29 cellular contexts compared by ENCODE assay signal in genomic region chr17:9606453-9606852, GRCh38. TPM values are rescaled to one million over a fixed set of nuclear protein-coding genes. Genes with fewer than 3 reads are reported as not detected.
DNase-seq lines count a peak whose midpoint lies in the region; ATAC-seq, FAIRE-seq and TF ChIP-seq lines count a peak whose summit lies in the region.
"Had no signal": no experiment of that assay in that cellular context is flagged by ENCODE, and none has a peak within 500 bp of the region (broad histone marks: within the 10 kb centered on the region; RNA-seq: fewer than 3 reads in every experiment).

No MANE protein-coding gene starts in this region.

- TF ChIP-seq RAD21 in GM12878 (IDR thresholded peaks at IDR 0.05; ENCODE audit: insufficient read depth, low read depth, low read length) (no peak), H1 (IDR thresholded peaks at IDR 0.05 in 1 of 2, conservative IDR thresholded peaks at IDR 0.05 in 1 of 2; ENCODE audit: low read depth in 2 of 2, low read length in 2 of 2) (no peak)

- no peak overlapping the region for H2AK5ac ChIP-seq in H1 (ENCODE audit: low read depth, low read length)

- SMC1A ChIA-PET in GM12878 (lab: Charles Lee; ENCODE audit: uncharacterized antibody, unreplicated experiment), result no interaction called here

- peaks cover 6% of the 10 kb centered on the region for H3K9me3 Mint-ChIP-seq in MCF 10A (ENCODE audit: unreplicated experiment)
- H3K9me3 Mint-ChIP-seq: CD8-positive, alpha-beta memory T cell had no signal

- no peak overlapping the region for H3K23ac ChIP-seq in H1 (ENCODE audit: insufficient read length)

- H3K4me3 Mint-ChIP-seq in MCF 10A (ENCODE audit: unreplicated experiment), result no peak overlapping the region
- H3K4me3 Mint-ChIP-seq: CD14-positive monocyte; CD4-positive, alpha-beta memory T cell; CD4-positive, CD25-positive, alpha-beta regulatory T cell; CD8-positive, alpha-beta memory T cell had no signal

- no peak overlapping the region for H3K4ac ChIP-seq in H1 (replicated peaks; ENCODE audit: insufficient read length, low read depth, low read length)

- no peak overlapping the region for H3K27ac ChIP-seq in HEK293 (ENCODE audit: extremely low read depth, low read depth, low read length)
- H3K27ac ChIP-seq in GM12878 (ENCODE audit: control insufficient read depth, insufficient read depth), result no peak overlapping the region
- no peak overlapping the region for H3K27ac ChIP-seq in H1 (ENCODE audit: low read depth, low read length)
- H3K27ac ChIP-seq: BLaER1 had no signal

- in situ Hi-C loops in GM12878 (cut with MboI), result no loop called here

- no peaks in the 10 kb centered on the region for H3K36me3 Mint-ChIP-seq in MCF 10A (ENCODE audit: insufficient read depth, unreplicated experiment)
- H3K36me3 Mint-ChIP-seq: CD14-positive monocyte; CD4-positive, alpha-beta memory T cell; CD4-positive, CD25-positive, alpha-beta regulatory T cell; CD8-positive, alpha-beta memory T cell had no signal

- H3K56ac ChIP-seq in H1 (replicated peaks; ENCODE audit: insufficient read length, low read depth, low read length), result no peak overlapping the region

- TF ChIP-seq POLR2A in GM12878 (IDR thresholded peaks at IDR 0.05; ENCODE audit: low read depth, low read length), result no peak
- TF ChIP-seq POLR2A in H1 (IDR thresholded peaks at IDR 0.05; ENCODE audit: control extremely low read depth in 1 of 2, low read depth in 2 of 2, low read length in 2 of 2), result no peak

- BruUV-seq in GM12878 (replicated peaks; lab: Mats Ljungman, UMichigan) (no TSS peak), MCF 10A (replicated peaks; lab: Mats Ljungman, UMichigan) (no TSS peak)

- H3K9me3 ChIP-seq in HEK293 (ENCODE audit: control insufficient read depth, insufficient read depth, low read depth, low read length) (no peaks in the 10 kb centered on the region), GM12878 (replicated peaks; ENCODE audit: control insufficient read depth, insufficient read depth, low read length) (no peaks in the 10 kb centered on the region), H1 (ENCODE audit: insufficient read depth in 2 of 2, low read depth in 1 of 2, low read length in 1 of 2) (no peaks in the 10 kb centered on the region)
- H3K9me3 ChIP-seq: BE2C, BLaER1 had no signal

- FAIRE-seq in GM12878 (lab: Jason Lieb, UNC) (no peak), H1 (lab: Jason Lieb, UNC) (no peak)
- FAIRE-seq: A204.1, GM12891, GM19239 had no signal

- no peak overlapping the region for H2BK15ac ChIP-seq in H1 (ENCODE audit: low read length)

- H2BK20ac ChIP-seq in H1 (ENCODE audit: low read length), result no peak overlapping the region

- TF ChIP-seq CTCF in HEK293 (tag by site-specific recombination; IDR thresholded peaks at IDR 0.05) (no peak), GM12878 (IDR thresholded peaks at IDR 0.05 in 2 of 3, conservative IDR thresholded peaks at IDR 0.05 in 1 of 3; ENCODE audit: control insufficient read depth in 2 of 3, extremely low read depth in 1 of 3, insufficient read depth in 1 of 3, low read depth in 3 of 3, low read length in 3 of 3) (no peak), H1 (IDR thresholded peaks at IDR 0.05; ENCODE audit: control extremely low read depth in 1 of 3, insufficient read depth in 1 of 3, low read depth in 1 of 3, low read length in 3 of 3) (no peak), MCF 10A (IDR thresholded peaks at IDR 0.05; ENCODE audit: unreplicated experiment) (no peak)

- CTCF ChIA-PET in HEK293 (lab: Yijun Ruan, JAX) (no interaction called here), GM12878 (lab: Yijun Ruan, JAX) (interaction anchor here (0.6 to 1.3 kb wide), 2 partner anchors 162 to 821 kb away, joined by 3 to 4 read pairs; no protein-coding TSS in a partner anchor), H1 (lab: Charles Lee; ENCODE audit: partially characterized antibody) (no interaction called here), MCF 10A (lab: Yijun Ruan, JAX) (no interaction called here)

- POLR2A ChIA-PET in HEK293 (lab: Yijun Ruan, JAX) (no interaction called here), GM12878 (lab: Charles Lee) (no interaction called here), H1 (lab: Charles Lee; ENCODE audit: partially characterized antibody) (no interaction called here), MCF 10A (lab: Yijun Ruan, JAX) (no interaction called here)

- no peak overlapping the region for H2BK5ac ChIP-seq in H1 (ENCODE audit: low read depth, low read length)

- no peak for ATAC-seq in GM12878

- H3K27me3 Mint-ChIP-seq in MCF 10A (ENCODE audit: insufficient read depth, unreplicated experiment), result no peaks in the 10 kb centered on the region

- WGBS in GM12878 (ENCODE audit: insufficient coverage, insufficient replicate concordance, low lambda C conversion rate, missing lambda C conversion rate), result 31% methylated on average over 6 of the region's 6 CpGs
- WGBS in H1 (ENCODE audit: extremely low coverage in 1 of 2, insufficient coverage in 1 of 2, insufficient read length in 1 of 2, insufficient replicate concordance in 2 of 2, low coverage in 1 of 2, low lambda C conversion rate in 2 of 2, missing lambda C conversion rate in 1 of 2), 2 experiments, result 75% methylated on average over 6 of the region's 6 CpGs; no CpG with 5 or more reads in 1 of the 2 experiments

- no peaks in the 10 kb centered on the region for H3K79me2 ChIP-seq in GM12878 (ENCODE audit: control insufficient read depth, insufficient read depth, low read length)
- H3K79me2 ChIP-seq in H1 (ENCODE audit: control insufficient read depth in 1 of 2, insufficient read depth in 2 of 2, low read length in 2 of 2), result no peaks in the 10 kb centered on the region

- H3K9ac ChIP-seq in GM12878 (ENCODE audit: control insufficient read depth, insufficient read depth, low read length) (no peak overlapping the region), H1 (replicated peaks in 1 of 4; ENCODE audit: extremely low read depth in 1 of 4, low read depth in 3 of 4, low read length in 3 of 4) (no peak overlapping the region)
- H3K9ac ChIP-seq: BLaER1 had no signal

- H3K4me1 Mint-ChIP-seq in MCF 10A (ENCODE audit: insufficient read depth, unreplicated experiment), result no peaks in the 10 kb centered on the region
- H3K4me1 Mint-ChIP-seq: CD14-positive monocyte; CD4-positive, alpha-beta memory T cell; CD4-positive, CD25-positive, alpha-beta regulatory T cell; CD8-positive, alpha-beta memory T cell had no signal

- H4K5ac ChIP-seq in H1 (ENCODE audit: insufficient read length, low read depth, low read length), result no peak overlapping the region

- H3K14ac ChIP-seq in H1 (ENCODE audit: insufficient read length), result peak overlapping the region; percentile 72

- H3K4me3 ChIP-seq in HEK293 (ENCODE audit: low read depth, low read length), result no peak overlapping the region
- no peak overlapping the region for H3K4me3 ChIP-seq in GM12878
- H3K4me3 ChIP-seq in H1 (ENCODE audit: extremely low read depth in 1 of 4, insufficient read depth in 2 of 4, low read depth in 3 of 4, low read length in 4 of 4), result no peak overlapping the region
- H3K4me3 ChIP-seq: BLaER1 had no signal

- H4K20me1 ChIP-seq in GM12878 (ENCODE audit: control insufficient read depth, insufficient read depth) (no peaks in the 10 kb centered on the region), H1 (replicated peaks in 1 of 2; ENCODE audit: control insufficient read depth in 1 of 2, insufficient read depth in 2 of 2, low read length in 2 of 2) (no peaks in the 10 kb centered on the region)
- H4K20me1 ChIP-seq: BLaER1 had no signal

- H3K4me1 ChIP-seq in HEK293 (ENCODE audit: control insufficient read depth, insufficient read depth, low read length) (0 out of 2 replicates have a peak, but pooled peaks cover 4% of the 10 kb centered on the region), GM12878 (ENCODE audit: control insufficient read depth, insufficient read depth, low read length) (no peaks in the 10 kb centered on the region), H1 (replicated peaks in 1 of 4; ENCODE audit: control insufficient read depth in 3 of 4, insufficient read depth in 4 of 4, low read length in 3 of 4) (no peaks in the 10 kb centered on the region)
- H3K4me1 ChIP-seq: BE2C had no signal

- no peaks in the 10 kb centered on the region for H3K23me2 ChIP-seq in H1 (ENCODE audit: low read depth, low read length)

- H2AFZ ChIP-seq in GM12878 (ENCODE audit: control insufficient read depth, low read depth, low read length) (no peak overlapping the region), H1 (ENCODE audit: low read length) (no peak overlapping the region)

- no peak overlapping the region for H4K91ac ChIP-seq in H1 (replicated peaks; ENCODE audit: insufficient read length, low read length)

- H3K27me3 ChIP-seq in GM12878 (replicated peaks in 1 of 2; ENCODE audit: control insufficient read depth in 2 of 2, insufficient read depth in 2 of 2, low read length in 1 of 2) (no peaks in the 10 kb centered on the region), H1 (replicated peaks in 1 of 4; ENCODE audit: control insufficient read depth in 3 of 4, extremely low read depth in 1 of 4, insufficient read depth in 3 of 4, low read length in 3 of 4) (no peaks in the 10 kb centered on the region)
- H3K27me3 ChIP-seq: BE2C, BLaER1 had no signal

- RAD21 ChIA-PET in GM12878 (lab: Charles Lee; ENCODE audit: unreplicated experiment), result no interaction called here

- H4K8ac ChIP-seq in H1 (ENCODE audit: extremely low read depth, insufficient read depth, low read length), result no peak overlapping the region

- DNase-seq in GM12878 (ENCODE audit: low read depth, low spot score) (no peak), H1 (ENCODE audit: low read depth in 1 of 2, low spot score in 2 of 2) (no peak), MCF 10A (ENCODE audit: unreplicated experiment) (no peak)
- no peak for DNase-seq in activated CD4-positive, alpha-beta T cell treated with anti-CD3 and anti-CD28 coated beads for 48 hours
- DNase-seq: 8988T; ACHN; BE2C; C1 segment of cervical spinal cord; CD4-positive, alpha-beta memory T cell; CD4-positive, CD25-positive, alpha-beta regulatory T cell; CD8-positive, alpha-beta memory T cell; COR-L47; DMS 273 treated with DMSO at 0.1 percent for 48 hours; DMS153; DMS53; DMS79; DND-41; EL; GDM1 had no signal

- H2BK12ac ChIP-seq in H1 (ENCODE audit: low read depth, low read length), result no peak overlapping the region

- H3K18ac ChIP-seq in H1 (ENCODE audit: extremely low read depth, low read length), result no peak overlapping the region

- H3K79me1 ChIP-seq in H1 (ENCODE audit: low read depth, low read length), result no peaks in the 10 kb centered on the region

- no peak overlapping the region for H3K27ac Mint-ChIP-seq in MCF 10A (ENCODE audit: low read depth, unreplicated experiment)
- H3K27ac Mint-ChIP-seq: CD14-positive monocyte; CD4-positive, alpha-beta memory T cell; CD4-positive, CD25-positive, alpha-beta regulatory T cell; CD8-positive, alpha-beta memory T cell had no signal

- H3K36me3 ChIP-seq in HEK293 (ENCODE audit: control insufficient read depth in 2 of 2, insufficient read depth in 1 of 2, low read length in 2 of 2) (no peaks in the 10 kb centered on the region), GM12878 (ENCODE audit: control insufficient read depth in 2 of 2, insufficient read depth in 2 of 2, low read length in 1 of 2) (no peaks in the 10 kb centered on the region), H1 (ENCODE audit: control insufficient read depth in 2 of 4, insufficient read depth in 4 of 4, low read length in 3 of 4) (no peaks in the 10 kb centered on the region)
- H3K36me3 ChIP-seq: BE2C, BLaER1 had no signal

- no peak for TF ChIP-seq EP300 in GM12878 (IDR thresholded peaks at IDR 0.05; ENCODE audit: borderline replicate concordance in 1 of 2, control insufficient read depth in 1 of 2, low read depth in 2 of 2, low read length in 2 of 2)
- TF ChIP-seq EP300 in H1 (IDR thresholded peaks at IDR 0.05; ENCODE audit: borderline replicate concordance in 1 of 2, low read depth in 2 of 2, low read length in 2 of 2), result no peak

- no peak overlapping the region for H2BK120ac ChIP-seq in H1 (replicated peaks; ENCODE audit: low read depth, low read length)

- H3K4me2 ChIP-seq in GM12878 (ENCODE audit: control insufficient read depth, insufficient read depth) (no peak overlapping the region), H1 (ENCODE audit: insufficient read depth in 1 of 2, low read depth in 2 of 2, low read length in 2 of 2) (no peak overlapping the region)
- H3K4me2 ChIP-seq: BLaER1 had no signal

- intact Hi-C loops in GM12878 (cut with micrococcal nuclease; ENCODE audit: unreplicated experiment), result no loop called here
- intact Hi-C loops in MCF 10A (cut with micrococcal nuclease), result no loop called here

RNA-seq across cellular contexts. Expression of gene CFAP52, which starts 30.0 kb away (rescaled TPM):
- not detected in 2 replicates for total RNA-seq in GM12878 (2013; cell fraction: nucleolus; rRNA removed)
- not detected in 2 replicates for total RNA-seq in GM12878 (2014; rRNA removed)
- total RNA-seq in GM12878 (2014; rRNA removed; fragmentation: Illumina TruSeq; extraction: Trizol), result not detected in 2 replicates
- total RNA-seq in GM12878 (2021), result not detected in 2 replicates
- not detected for polyA plus RNA-seq in GM12878 (2011; ENCODE audit: low read depth)
- polyA plus RNA-seq in GM12878 (2011; rRNA removed), result 0.05 TPM in 1 of 2 replicates, not detected in the other
- not detected in 2 replicates for polyA plus RNA-seq in GM12878 (2011; cell fraction: cytosol; rRNA removed)
- polyA plus RNA-seq in GM12878 (2011; cell fraction: nucleus; rRNA removed), result 0.38 TPM in 1 of 2 replicates, not detected in the other
- polyA plus RNA-seq in GM12878 (2012), result not detected in 2 replicates
- polyA plus RNA-seq in GM12878 (2014; fragmentation: Illumina TruSeq; extraction: Trizol), result not detected in 2 replicates
- polyA plus RNA-seq in GM12878 (2014; fragmentation: Nextera tagmentation; extraction: Ambion mirVana), result under 1 TPM in 1 of 2 experiments, not detected in 1; 0.14 TPM
- polyA plus RNA-seq in GM12878 (2014; rRNA removed), result not detected in 2 replicates
- polyA plus RNA-seq in GM12878 (2016; fragmentation: Nextera tagmentation; extraction: Ambion mirVana), result not detected
- polyA minus RNA-seq in GM12878 (2011; rRNA and poly(A)+ RNA removed), result not detected in 2 replicates
- polyA minus RNA-seq in GM12878 (2011; cell fraction: cytosol; rRNA and poly(A)+ RNA removed), result not detected in 2 replicates
- not detected in 2 replicates for polyA minus RNA-seq in GM12878 (2011; cell fraction: nucleus; rRNA and poly(A)+ RNA removed)
- total RNA-seq in H1 (2021; fragmentation: NEBNext Ultra II Directional; extraction: Animal tissue kit (Norgen Biotek cat#: 25700)), result not detected in 2 replicates
- polyA plus RNA-seq in H1 (2011; rRNA removed), result 0.11 TPM in 1 of 2 replicates, not detected in the other
- polyA plus RNA-seq in H1 (2011; cell fraction: cytosol; rRNA removed), result not detected
- polyA plus RNA-seq in H1 (2011; cell fraction: nucleus; rRNA removed), result not detected
- 0.70 TPM in 1 of 4 replicates, not detected in the others for polyA plus RNA-seq in H1 (2012, experiment 1 of 2)
- polyA plus RNA-seq in H1 (2012, experiment 2 of 2), result not detected
- polyA plus RNA-seq in H1 (2013, experiment 1 of 2), result not detected
- polyA plus RNA-seq in H1 (2013, experiment 2 of 2), result not detected
- polyA minus RNA-seq in H1 (2011; rRNA and poly(A)+ RNA removed), result not detected in 2 replicates
- not detected for polyA minus RNA-seq in H1 (2011; cell fraction: cytosol; rRNA and poly(A)+ RNA removed)
- polyA minus RNA-seq in H1 (2011; cell fraction: nucleus; rRNA and poly(A)+ RNA removed), result not detected
- not detected in 2 replicates for total RNA-seq in MCF 10A (2022)
- total RNA-seq: A673; CD4-positive, alpha-beta memory T cell; CD4-positive, CD25-positive, alpha-beta regulatory T cell; CD8-positive, alpha-beta memory T cell; Daoy; G401 had no signal
- polyA plus RNA-seq: AG04450; CD14-positive monocyte; CD4-positive, alpha-beta memory T cell; CD4-positive, CD25-positive, alpha-beta regulatory T cell; CD8-positive, alpha-beta memory T cell had no signal

RNA-seq across cellular contexts. Expression of gene STX8, which starts 30.8 kb away (rescaled TPM):
- 160 and 173 TPM in 2 replicates for total RNA-seq in GM12878 (2013; cell fraction: nucleolus; rRNA removed)
- total RNA-seq in GM12878 (2014; rRNA removed) (49.1 and 67.5 TPM in 2 replicates), GM12878 (2014; rRNA removed; fragmentation: Illumina TruSeq; extraction: Trizol) (66.9 and 68.7 TPM in 2 replicates), GM12878 (2021) (47.9 and 51.3 TPM in 2 replicates), MCF 10A (2022) (49.0 and 65.0 TPM in 2 replicates)
- 30.9 TPM for polyA plus RNA-seq in GM12878 (2011; ENCODE audit: low read depth)
- polyA plus RNA-seq in GM12878 (2011; rRNA removed) (110 and 123 TPM in 2 replicates), GM12878 (2014; fragmentation: Illumina TruSeq; extraction: Trizol) (49.0 and 54.9 TPM in 2 replicates), GM12878 (2014; fragmentation: Nextera tagmentation; extraction: Ambion mirVana) (100 to 1,000 TPM; 147 to 151 TPM), GM12878 (2014; rRNA removed) (53.9 and 72.5 TPM in 2 replicates), GM12878 (2016; fragmentation: Nextera tagmentation; extraction: Ambion mirVana) (10 to 100 TPM; 73.3 to 73.6 TPM), H1 (2011; rRNA removed) (14.8 and 22.8 TPM in 2 replicates)
- polyA plus RNA-seq in GM12878 (2011; cell fraction: cytosol; rRNA removed), result 39.7 and 54.7 TPM in 2 replicates
- polyA plus RNA-seq in GM12878 (2011; cell fraction: nucleus; rRNA removed), result 39.7 and 47.6 TPM in 2 replicates
- 90.8 and 99.2 TPM in 2 replicates for polyA plus RNA-seq in GM12878 (2012)
- polyA minus RNA-seq in GM12878 (2011; rRNA and poly(A)+ RNA removed), result 52.3 and 78.7 TPM in 2 replicates
- 15.0 and 18.0 TPM in 2 replicates for polyA minus RNA-seq in GM12878 (2011; cell fraction: cytosol; rRNA and poly(A)+ RNA removed)
- polyA minus RNA-seq in GM12878 (2011; cell fraction: nucleus; rRNA and poly(A)+ RNA removed), result 26.7 and 34.3 TPM in 2 replicates
- 42.5 and 44.0 TPM in 2 replicates for total RNA-seq in H1 (2021; fragmentation: NEBNext Ultra II Directional; extraction: Animal tissue kit (Norgen Biotek cat#: 25700))
- polyA plus RNA-seq in H1 (2011; cell fraction: cytosol; rRNA removed), result 43.9 TPM
- polyA plus RNA-seq in H1 (2011; cell fraction: nucleus; rRNA removed), result 18.3 TPM
- polyA plus RNA-seq in H1 (2012, experiment 1 of 2), result 58.9 to 87.7 TPM (median 70.6 TPM) in 4 replicates
- 10.2 TPM for polyA plus RNA-seq in H1 (2012, experiment 2 of 2)
- polyA plus RNA-seq in H1 (2013, experiment 1 of 2), result 41.3 TPM
- 44.4 TPM for polyA plus RNA-seq in H1 (2013, experiment 2 of 2)
- 20.7 and 32.5 TPM in 2 replicates for polyA minus RNA-seq in H1 (2011; rRNA and poly(A)+ RNA removed)
- 18.6 TPM for polyA minus RNA-seq in H1 (2011; cell fraction: cytosol; rRNA and poly(A)+ RNA removed)
- polyA minus RNA-seq in H1 (2011; cell fraction: nucleus; rRNA and poly(A)+ RNA removed), result 26.4 TPM

RNA-seq across cellular contexts. Expression of gene USP43, which starts 38.9 kb away (rescaled TPM):
- total RNA-seq in GM12878 (2013; cell fraction: nucleolus; rRNA removed), result 0.12 and 0.44 TPM in 2 replicates
- total RNA-seq in GM12878 (2014; rRNA removed), result not detected in 2 replicates
- total RNA-seq in GM12878 (2014; rRNA removed; fragmentation: Illumina TruSeq; extraction: Trizol), result not detected in 2 replicates
- total RNA-seq in GM12878 (2021), result not detected in 2 replicates
- polyA plus RNA-seq in GM12878 (2011; ENCODE audit: low read depth), result not detected
- polyA plus RNA-seq in GM12878 (2011; rRNA removed), result 0.68 and 0.94 TPM in 2 replicates
- 1.3 and 1.5 TPM in 2 replicates for polyA plus RNA-seq in GM12878 (2011; cell fraction: cytosol; rRNA removed)
- 15.4 and 17.4 TPM in 2 replicates for polyA plus RNA-seq in GM12878 (2011; cell fraction: nucleus; rRNA removed)
- polyA plus RNA-seq in GM12878 (2012), result 0.17 TPM in 1 of 2 replicates, not detected in the other
- polyA plus RNA-seq in GM12878 (2014; fragmentation: Illumina TruSeq; extraction: Trizol), result not detected in 2 replicates
- polyA plus RNA-seq in GM12878 (2014; fragmentation: Nextera tagmentation; extraction: Ambion mirVana), result not detected
- polyA plus RNA-seq in GM12878 (2014; rRNA removed), result not detected in 2 replicates
- not detected for polyA plus RNA-seq in GM12878 (2016; fragmentation: Nextera tagmentation; extraction: Ambion mirVana)
- polyA minus RNA-seq in GM12878 (2011; rRNA and poly(A)+ RNA removed), result 0.82 and 1.0 TPM in 2 replicates
- polyA minus RNA-seq in GM12878 (2011; cell fraction: cytosol; rRNA and poly(A)+ RNA removed), result not detected in 2 replicates
- 0.85 and 1.7 TPM in 2 replicates for polyA minus RNA-seq in GM12878 (2011; cell fraction: nucleus; rRNA and poly(A)+ RNA removed)
- 6.9 and 7.2 TPM in 2 replicates for total RNA-seq in H1 (2021; fragmentation: NEBNext Ultra II Directional; extraction: Animal tissue kit (Norgen Biotek cat#: 25700))
- 3.0 and 5.6 TPM in 2 replicates for polyA plus RNA-seq in H1 (2011; rRNA removed)
- polyA plus RNA-seq in H1 (2011; cell fraction: cytosol; rRNA removed), result 5.5 TPM
- 13.1 TPM for polyA plus RNA-seq in H1 (2011; cell fraction: nucleus; rRNA removed)
- 3.7 to 5.8 TPM (median 5.2 TPM) in 4 replicates for polyA plus RNA-seq in H1 (2012, experiment 1 of 2)
- 2.9 TPM for polyA plus RNA-seq in H1 (2012, experiment 2 of 2)
- polyA plus RNA-seq in H1 (2013, experiment 1 of 2), result 3.4 TPM
- 3.1 TPM for polyA plus RNA-seq in H1 (2013, experiment 2 of 2)
- 9.1 and 10.0 TPM in 2 replicates for polyA minus RNA-seq in H1 (2011; rRNA and poly(A)+ RNA removed)
- 5.4 TPM for polyA minus RNA-seq in H1 (2011; cell fraction: cytosol; rRNA and poly(A)+ RNA removed)
- polyA minus RNA-seq in H1 (2011; cell fraction: nucleus; rRNA and poly(A)+ RNA removed), result 7.8 TPM
- total RNA-seq in MCF 10A (2022), result 1.9 and 3.2 TPM in 2 replicates
- total RNA-seq: CD4-positive, CD25-positive, alpha-beta regulatory T cell had no signal
- polyA plus RNA-seq: AG04450; CD4-positive, alpha-beta memory T cell; CD4-positive, CD25-positive, alpha-beta regulatory T cell had no signal

Comparison
In these comparisons a context has a peak if more than half of its experiments do, and no peak if none do; other contexts are left out.
1. Of the 9 proteins assayed by ChIP-seq in both HEK293 and GM12878: peak only in HEK293: ATF2; only in GM12878: none; in both: none; in neither: 8.